8 cellular contexts compared by ENCODE assay signal in genomic region chr2:28395334-28396061, GRCh38. TPM values are rescaled to one million over a fixed set of nuclear protein-coding genes. Genes with fewer than 3 reads are reported as not detected.
A peak's percentile ranks its signal among the peaks of the same experiment; 100 is the strongest.
DNase-seq lines count a peak whose midpoint lies in the region; ATAC-seq and TF ChIP-seq lines count a peak whose summit lies in the region.

No MANE protein-coding gene starts in this region.

- H3K9ac ChIP-seq in DND-41 (ENCODE audit: low read depth, low read length) (peak overlapping the region; percentile 14; the same call in 1 of the 2 replicates), fibroblast of lung (ENCODE audit: insufficient read depth, low read length) (peak overlapping the region; percentile 94)

- intact Hi-C loops in psoas muscle (cut with DNase I), result loop anchor here (2.0 to 10.0 kb wide), 8 partner anchors 53 to 691 kb away; partner anchors contain the start of genes MRPL33 (in 2 of the 2), BABAM2 (in 1 of the 2) and RBKS (in 1 of the 2)

- 0 out of 4 replicates have a peak overlapping the region, but pooled peaks of 1 of the 2 experiments have one; percentile 69 for H3K4me3 ChIP-seq in DND-41 (ENCODE audit: low read depth in 1 of 2, low read length in 2 of 2)
- peak overlapping the region; percentile 58 to 96 (median 80) for H3K4me3 ChIP-seq in fibroblast of lung (replicated peaks in 1 of 4; ENCODE audit: control extremely low read depth in 1 of 4, insufficient read depth in 1 of 4, low read depth in 3 of 4, low read length in 4 of 4)
- peak overlapping the region; percentile 100 for H3K4me3 ChIP-seq in psoas muscle

- H3K79me2 ChIP-seq in DND-41 (ENCODE audit: insufficient read depth, low read length) (peaks cover 7% of the 10 kb centered on the region; the same call in 1 of the 2 replicates), fibroblast of lung (ENCODE audit: control insufficient read depth, insufficient read depth, low read length) (peaks cover 76% of the 10 kb centered on the region)

- TF ChIP-seq CTCF in DND-41 (IDR thresholded peaks at IDR 0.05; ENCODE audit: borderline replicate concordance, extremely low read depth, low read length, poor library complexity, severe bottlenecking) (no peak), fibroblast of lung (conservative IDR thresholded peaks at IDR 0.05 in 1 of 2, IDR thresholded peaks at IDR 0.05 in 1 of 2; ENCODE audit: low read depth in 1 of 2, low read length in 2 of 2) (no peak), psoas muscle (IDR thresholded peaks at IDR 0.05) (no peak)

- DNase-seq in DND-41 (no peak), fibroblast of lung (ENCODE audit: low read depth in 2 of 2) (peak; percentile 65 to 88), psoas muscle (peak; percentile 77 to 91), HPDE6-E6E7 (ENCODE audit: extremely low spot score) (no peak)

- H3K9me3 ChIP-seq in DND-41 (ENCODE audit: insufficient read depth, low read length, severe bottlenecking) (no peaks in the 10 kb centered on the region), fibroblast of lung (ENCODE audit: control insufficient read depth, insufficient read depth, low read depth, low read length) (no peaks in the 10 kb centered on the region), psoas muscle (no peaks in the 10 kb centered on the region)

- H2AFZ ChIP-seq in DND-41 (ENCODE audit: low read depth, low read length), result no peak overlapping the region
- H2AFZ ChIP-seq in fibroblast of lung (ENCODE audit: low read length), result no peak overlapping the region

- ATAC-seq in DND-41 (ENCODE audit: insufficient read depth, low read depth), result no peak
- peak; percentile 18 to 35 (median 32) for ATAC-seq in psoas muscle
- ATAC-seq in activated CD4-positive, CD25-positive, alpha-beta regulatory T cell treated with anti-CD3 and anti-CD28 coated beads, Interleukin-2, amount 50 U/mL, for 24 hours, result no peak
- no peak for ATAC-seq in HG02642 (IDR thresholded peaks at IDR 0.05; ENCODE audit: poor library complexity, unreplicated experiment)
- ATAC-seq in GM21717 (IDR thresholded peaks at IDR 0.05; ENCODE audit: unreplicated experiment), result no peak

- WGBS in psoas muscle, 3 donors, result 1 to 4% (median 3%) methylated on average over 15 of the region's 15 CpGs

- peak overlapping the region; percentile 96 for H3K4me2 ChIP-seq in DND-41 (ENCODE audit: insufficient read depth, low read length)
- peak overlapping the region; percentile 83 for H3K4me2 ChIP-seq in fibroblast of lung (ENCODE audit: extremely low read depth, insufficient read depth, low read length)

- peaks cover 12% of the 10 kb centered on the region; the same call in 1 of the 2 replicates for H4K20me1 ChIP-seq in DND-41 (ENCODE audit: insufficient read depth, low read length)
- H4K20me1 ChIP-seq in fibroblast of lung (ENCODE audit: control insufficient read depth, extremely low read depth, insufficient read depth, low read length), result no peaks in the 10 kb centered on the region

- H3K27ac ChIP-seq in DND-41 (ENCODE audit: low read length), result no peak overlapping the region
- H3K27ac ChIP-seq in fibroblast of lung (ENCODE audit: insufficient read depth, low read length), result peak overlapping the region; percentile 98
- H3K27ac ChIP-seq in psoas muscle, result peak overlapping the region; percentile 100

- H3K36me3 ChIP-seq in DND-41 (ENCODE audit: insufficient read depth, low read length) (no peaks in the 10 kb centered on the region), fibroblast of lung (ENCODE audit: control insufficient read depth, insufficient read depth, low read length) (peaks cover 6% of the 10 kb centered on the region), psoas muscle (ENCODE audit: insufficient read depth in 1 of 2, low read depth in 1 of 2) (peaks cover 0 to 17% of the 10 kb centered on the region in 2 donors)

- H3K4me1 ChIP-seq in DND-41 (ENCODE audit: insufficient read depth, low read length), result peaks cover 40% of the 10 kb centered on the region
- H3K4me1 ChIP-seq in fibroblast of lung (ENCODE audit: control insufficient read depth, extremely low read depth, insufficient read depth, low read length), result peaks cover 21% of the 10 kb centered on the region
- peaks cover 32% of the 10 kb centered on the region for H3K4me1 ChIP-seq in psoas muscle

- H3K27me3 ChIP-seq in DND-41 (ENCODE audit: insufficient read depth, low read length, poor library complexity) (peaks cover 8% of the 10 kb centered on the region), fibroblast of lung (ENCODE audit: control insufficient read depth, insufficient read depth, low read length) (no peaks in the 10 kb centered on the region), psoas muscle (ENCODE audit: insufficient read depth in 3 of 3, low read length in 2 of 3) (no peaks in the 10 kb centered on the region)

TF ChIP-seq in PFSK-1, 5 proteins besides CTCF, POLR2A, EP300 and RAD21:
- no peak for TF ChIP-seq FOXP2 (optimal IDR thresholded peaks at IDR 0.05; ENCODE audit: borderline replicate concordance, extremely low read depth, extremely low read length, insufficient read depth)
- peak; percentile 56; the same call in 1 of the 2 replicates for TF ChIP-seq SIN3A (IDR thresholded peaks at IDR 0.05; ENCODE audit: borderline replicate concordance, insufficient read depth, low read length)
- TF ChIP-seq REST (IDR thresholded peaks at IDR 0.05; ENCODE audit: insufficient read depth in 1 of 2, low read depth in 2 of 2, low read length in 2 of 2), result peak in 1 of 2 experiments; percentile 55; a peak in 1 of 4 replicates

RNA-seq across cellular contexts. Expression of gene FOSL2, which starts 2.8 kb away (rescaled TPM):
- polyA plus RNA-seq in PFSK-1 (2012; ENCODE audit: insufficient read length, low read depth), result 20.8 TPM
- 68.6 and 83.6 TPM in 2 replicates for total RNA-seq in fibroblast of lung
- 27.8 and 58.9 TPM in 2 replicates for polyA plus RNA-seq in fibroblast of lung
- polyA plus RNA-seq in fibroblast of lung (2012), result 33.0 and 74.5 TPM in 2 replicates
- 110 and 268 TPM in 2 replicates for polyA minus RNA-seq in fibroblast of lung (ENCODE audit: low replicate concordance)
- total RNA-seq in psoas muscle, result 100 to 1,000 TPM in 3 of 4 donors, 10 to 100 TPM in 1; 52.2 to 278 (median 192) TPM
- polyA plus RNA-seq in psoas muscle, result 10 to 100 TPM; 20.1 to 74.7 (median 72.1) TPM

Comparison
In these comparisons a context has a peak if more than half of its experiments do, and no peak if none do; other contexts are left out.
1. ATAC-seq: peak in psoas muscle (4 of 4); none in DND-41 (single experiment), activated CD4-positive, CD25-positive, alpha-beta regulatory T cell treated with anti-CD3 and anti-CD28 coated beads, Interleukin-2, amount 50 U/mL, for 24 hours (0 of 2), HG02642 (single experiment) and GM21717 (single experiment).
2. DNase-seq: peak in fibroblast of lung (2 of 2) and psoas muscle (2 of 2); none in DND-41 (single experiment) and HPDE6-E6E7 (single experiment).